Comparison of ENCODE assay signal across 10 cellular contexts in genomic region chr16:80806957-80807356, GRCh38. TPM values are rescaled to one million over a fixed set of nuclear protein-coding genes. Genes with fewer than 3 reads are reported as not detected.
A peak's percentile ranks its signal among the peaks of the same experiment; 100 is the strongest.
DNase-seq lines count a peak whose midpoint lies in the region; ATAC-seq, FAIRE-seq and TF ChIP-seq lines count a peak whose summit lies in the region.
"Had no signal": no experiment of that assay in that cellular context is flagged by ENCODE, and none has a peak within 500 bp of the region (broad histone marks: within the 10 kb centered on the region; RNA-seq: fewer than 3 reads in every experiment).

No MANE protein-coding gene starts in this region.

- peaks cover 2% of the 10 kb centered on the region for H3K27me3 Mint-ChIP-seq in activated CD4-positive, alpha-beta memory T cell treated with anti-CD3 and anti-CD28 coated beads for 36 hours

- no peaks in the 10 kb centered on the region for H3K9me3 Mint-ChIP-seq in activated CD4-positive, alpha-beta memory T cell treated with anti-CD3 and anti-CD28 coated beads for 36 hours

- no peaks in the 10 kb centered on the region for H3K27me3 ChIP-seq in fibroblast of lung (ENCODE audit: control insufficient read depth, insufficient read depth, low read length)
- H3K27me3 ChIP-seq in WERI-Rb-1 (ENCODE audit: insufficient read depth, low read depth, severe bottlenecking), result peaks cover 18% of the 10 kb centered on the region
- H3K27me3 ChIP-seq: adrenal gland, uterus had no signal

- H3K27ac Mint-ChIP-seq in activated CD4-positive, alpha-beta memory T cell treated with anti-CD3 and anti-CD28 coated beads for 36 hours, result peak overlapping the region; percentile 76
- H3K27ac Mint-ChIP-seq: mesothelial cell of epicardium had no signal

- no peak overlapping the region for H2AFZ ChIP-seq in fibroblast of lung (ENCODE audit: low read length)

- TF ChIP-seq CTCF in fibroblast of lung (conservative IDR thresholded peaks at IDR 0.05 in 1 of 2, IDR thresholded peaks at IDR 0.05 in 1 of 2; ENCODE audit: low read depth in 1 of 2, low read length in 2 of 2) (no peak), WERI-Rb-1 (IDR thresholded peaks at IDR 0.05; ENCODE audit: low read depth, low read length) (no peak)

- ATAC-seq in GM21526 (IDR thresholded peaks at IDR 0.05; ENCODE audit: low FRiP score, unreplicated experiment) (no peak), HG03196 (IDR thresholded peaks at IDR 0.05; ENCODE audit: unreplicated experiment) (no peak)

- no peaks in the 10 kb centered on the region for H4K20me1 ChIP-seq in fibroblast of lung (ENCODE audit: control insufficient read depth, extremely low read depth, insufficient read depth, low read length)

- no peaks in the 10 kb centered on the region for H3K4me1 ChIP-seq in fibroblast of lung (ENCODE audit: control insufficient read depth, extremely low read depth, insufficient read depth, low read length)
- H3K4me1 ChIP-seq: adrenal gland, uterus had no signal

- H3K4me1 Mint-ChIP-seq in activated CD4-positive, alpha-beta memory T cell treated with anti-CD3 and anti-CD28 coated beads for 36 hours (ENCODE audit: low read depth), result peaks cover 35% of the 10 kb centered on the region
- H3K4me1 Mint-ChIP-seq: mesothelial cell of epicardium had no signal

- H3K9ac ChIP-seq in fibroblast of lung (ENCODE audit: insufficient read depth, low read length), result no peak overlapping the region

- CTCF ChIA-PET in activated CD4-positive, alpha-beta memory T cell treated with anti-CD3 and anti-CD28 coated beads for 36 hours (lab: Charles Lee), result interaction anchor here (0.7 to 5.3 kb wide), 6 partner anchors 18 to 280 kb away, joined by 3 to 41 read pairs (median 3); no protein-coding TSS in a partner anchor

- intact Hi-C loops in activated CD4-positive, alpha-beta memory T cell treated with anti-CD3 and anti-CD28 coated beads for 36 hours (cut with micrococcal nuclease), result loop anchor here (1.0 to 10.0 kb wide), 12 partner anchors 48 to 1532 kb away; partner anchors contain the start of genes C16orf46, CENPN, CMC2 and GAN

- H3K4me3 ChIP-seq in fibroblast of lung (replicated peaks in 1 of 4; ENCODE audit: control extremely low read depth in 1 of 4, insufficient read depth in 1 of 4, low read depth in 3 of 4, low read length in 4 of 4) (no peak overlapping the region), WERI-Rb-1 (ENCODE audit: low read depth, low read length) (no peak overlapping the region)
- H3K4me3 ChIP-seq: adrenal gland, uterus had no signal

- no peaks in the 10 kb centered on the region for H3K79me2 ChIP-seq in fibroblast of lung (ENCODE audit: control insufficient read depth, insufficient read depth, low read length)

- peak; percentile 71 for FAIRE-seq in HTR-8/SVneo (lab: Jason Lieb, UNC)

- no peak overlapping the region for H3K27ac ChIP-seq in fibroblast of lung (ENCODE audit: insufficient read depth, low read length)
- no peak overlapping the region for H3K27ac ChIP-seq in WERI-Rb-1
- H3K27ac ChIP-seq: adrenal gland, uterus had no signal

- POLR2A ChIA-PET in activated CD4-positive, alpha-beta memory T cell treated with anti-CD3 and anti-CD28 coated beads for 36 hours (lab: Charles Lee), result interaction anchor here (0.5 to 2.4 kb wide), 5 partner anchors 47 to 268 kb away, joined by 3 to 14 read pairs (median 3); no protein-coding TSS in a partner anchor

- DNase-seq in HTR-8/SVneo (ENCODE audit: insufficient read length, low spot score) (peak; percentile 53), fibroblast of lung (ENCODE audit: low read depth in 2 of 2) (peak; percentile 49 to 81), WERI-Rb-1 (no peak)
- DNase-seq in activated CD4-positive, alpha-beta memory T cell treated with anti-CD3 and anti-CD28 coated beads for 36 hours, result peak; percentile 87
- DNase-seq in stimulated activated CD8-positive, alpha-beta memory T cell treated with anti-CD3 and anti-CD28 coated beads, Interleukin-4, amount 100 ng/mL, for 48 hours, result peak; percentile 66
- DNase-seq: uterus had no signal

- H3K4me3 Mint-ChIP-seq in activated CD4-positive, alpha-beta memory T cell treated with anti-CD3 and anti-CD28 coated beads for 36 hours, result peak overlapping the region; percentile 42
- H3K4me3 Mint-ChIP-seq: mesothelial cell of epicardium had no signal

- H3K36me3 ChIP-seq in fibroblast of lung (ENCODE audit: control insufficient read depth, insufficient read depth, low read length) (no peaks in the 10 kb centered on the region), WERI-Rb-1 (no peaks in the 10 kb centered on the region)
- H3K36me3 ChIP-seq: adrenal gland, uterus had no signal

- H3K9me3 ChIP-seq in fibroblast of lung (ENCODE audit: control insufficient read depth, insufficient read depth, low read depth, low read length), result no peaks in the 10 kb centered on the region
- no peaks in the 10 kb centered on the region for H3K9me3 ChIP-seq in WERI-Rb-1 (ENCODE audit: severe bottlenecking)
- H3K9me3 ChIP-seq: adrenal gland, uterus had no signal

- H3K36me3 Mint-ChIP-seq in activated CD4-positive, alpha-beta memory T cell treated with anti-CD3 and anti-CD28 coated beads for 36 hours, result peaks cover 3% of the 10 kb centered on the region
- H3K36me3 Mint-ChIP-seq: mesothelial cell of epicardium had no signal

- H3K4me2 ChIP-seq in fibroblast of lung (ENCODE audit: extremely low read depth, insufficient read depth, low read length), result no peak overlapping the region

RNA-seq across cellular contexts. Expression of gene CDYL2, which starts 2.6 kb away (rescaled TPM):
- total RNA-seq in activated CD4-positive, alpha-beta memory T cell treated with anti-CD3 and anti-CD28 coated beads for 36 hours, result 10 to 100 TPM; 29.4 to 34.1 TPM
- 2.1 and 3.5 TPM in 2 replicates for total RNA-seq in fibroblast of lung
- 1.0 and 1.1 TPM in 2 replicates for polyA plus RNA-seq in fibroblast of lung
- polyA plus RNA-seq in fibroblast of lung (2012), result 1.9 and 4.2 TPM in 2 replicates
- polyA minus RNA-seq in fibroblast of lung (ENCODE audit: low replicate concordance), result 4.7 and 6.5 TPM in 2 replicates
